9 cellular contexts compared by ENCODE assay signal in the genomic region with DNA sequence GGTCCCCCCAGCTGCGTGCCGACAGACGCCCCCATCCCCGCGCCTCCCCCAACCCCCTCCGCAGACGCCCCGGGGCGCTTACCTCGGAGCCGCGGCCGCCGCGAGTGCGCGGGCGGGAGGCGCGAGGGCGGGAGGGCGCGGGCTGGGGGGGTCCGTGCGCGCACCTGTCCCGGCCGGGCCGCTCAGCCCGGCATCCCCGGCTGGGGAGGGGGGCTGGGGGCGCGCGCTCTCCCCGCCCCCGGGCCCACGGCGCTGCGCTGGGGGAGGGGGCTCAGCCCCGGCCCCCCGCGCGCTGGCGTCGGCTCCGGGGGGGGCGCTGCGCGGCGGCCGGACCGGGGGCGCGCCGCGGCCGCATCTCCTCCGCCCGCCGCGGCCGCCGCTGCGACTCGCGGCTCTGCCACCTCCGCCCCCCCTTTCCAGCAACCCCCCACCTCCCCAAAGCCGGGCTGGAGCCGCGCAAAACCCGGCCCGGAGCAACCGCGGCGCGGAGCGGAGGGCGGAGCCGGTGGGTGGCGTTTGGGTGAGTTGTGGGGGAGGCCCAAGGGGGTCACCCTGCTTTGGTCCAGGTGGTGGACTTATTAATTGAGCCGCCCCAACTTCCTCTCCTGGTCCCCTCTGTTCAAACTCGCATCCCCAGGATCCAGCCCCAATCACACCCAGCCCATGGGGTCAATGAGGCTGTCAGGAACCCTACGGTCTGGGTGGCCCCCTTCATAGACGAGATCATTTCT. TPM values are rescaled to one million over a fixed set of nuclear protein-coding genes. Genes with fewer than 3 reads are reported as not detected.
DNase-seq lines count a peak whose midpoint lies in the region; ATAC-seq and TF ChIP-seq lines count a peak whose summit lies in the region.
"Had no signal": no experiment of that assay in that cellular context is flagged by ENCODE, and none has a peak within 500 bp of the region (broad histone marks: within the 10 kb centered on the region; RNA-seq: fewer than 3 reads in every experiment).

No MANE protein-coding gene starts in this region.

- no peak overlapping the region for H3K4me3 Mint-ChIP-seq in activated CD8-positive, alpha-beta T cell treated with anti-CD3 and anti-CD28 coated beads for 36 hours
- H3K4me3 Mint-ChIP-seq in activated CD8-positive, alpha-beta T cell treated with anti-CD3 and anti-CD28 coated beads, Interleukin-2, amount 10 ng/mL, durations not matched to agents 7 days and 5 days = no peak overlapping the region
- H3K4me3 Mint-ChIP-seq in stimulated activated naive B cell treated with anti-CD40 and anti-IgM and Interleukin-4, amounts not matched to agents 10 μg/mL and 1 μg/mL and 100 μg/mL, for 72 hours = peak overlapping the region; percentile 15 to 54

- no peak overlapping the region for H3K4me3 ChIP-seq in PC-9

- H3K27ac Mint-ChIP-seq in activated CD8-positive, alpha-beta T cell treated with anti-CD3 and anti-CD28 coated beads for 36 hours = no peak overlapping the region
- H3K27ac Mint-ChIP-seq in activated CD8-positive, alpha-beta T cell treated with anti-CD3 and anti-CD28 coated beads, Interleukin-2, amount 10 ng/mL, durations not matched to agents 7 days and 5 days = no peak overlapping the region
- no peak overlapping the region for H3K27ac Mint-ChIP-seq in stimulated activated naive B cell treated with anti-CD40 and anti-IgM and Interleukin-4, amounts not matched to agents 10 μg/mL and 1 μg/mL and 100 μg/mL, for 72 hours

- H3K9me3 Mint-ChIP-seq in activated CD8-positive, alpha-beta T cell treated with anti-CD3 and anti-CD28 coated beads for 36 hours = no peaks in the 10 kb centered on the region
- no peaks in the 10 kb centered on the region for H3K9me3 Mint-ChIP-seq in activated CD8-positive, alpha-beta T cell treated with anti-CD3 and anti-CD28 coated beads, Interleukin-2, amount 10 ng/mL, durations not matched to agents 7 days and 5 days (ENCODE audit: insufficient read depth)
- H3K9me3 Mint-ChIP-seq in stimulated activated naive B cell treated with anti-CD40 and anti-IgM and Interleukin-4, amounts not matched to agents 10 μg/mL and 1 μg/mL and 100 μg/mL, for 72 hours = no peaks in the 10 kb centered on the region

- CTCF ChIA-PET in activated CD8-positive, alpha-beta T cell treated with anti-CD3 and anti-CD28 coated beads for 36 hours (lab: Charles Lee) = no interaction called here
- CTCF ChIA-PET in activated CD8-positive, alpha-beta T cell treated with anti-CD3 and anti-CD28 coated beads, Interleukin-2, amount 10 ng/mL, durations not matched to agents 7 days and 5 days (lab: Charles Lee) = no interaction called here
- CTCF ChIA-PET in PC-9 (lab: Charles Lee) = interaction anchor here (0.7 kb wide), 1 partner anchor 55 kb away, joined by 5 read pairs; no protein-coding TSS in a partner anchor

- H3K36me3 ChIP-seq in PC-9 (ENCODE audit: low read depth) = no peaks in the 10 kb centered on the region
- H3K36me3 ChIP-seq: pancreas had no signal

- BruUV-seq in PC-9 (replicated peaks; lab: Mats Ljungman, UMichigan) = no TSS peak

- H3F3A ChIP-seq in PC-9 (ENCODE audit: insufficient read depth, low read depth) = peaks cover 10% of the 10 kb centered on the region; the same call in 1 of the 2 replicates

- H3K27me3 Mint-ChIP-seq in activated CD8-positive, alpha-beta T cell treated with anti-CD3 and anti-CD28 coated beads for 36 hours = peaks cover 52% of the 10 kb centered on the region
- H3K27me3 Mint-ChIP-seq in activated CD8-positive, alpha-beta T cell treated with anti-CD3 and anti-CD28 coated beads, Interleukin-2, amount 10 ng/mL, durations not matched to agents 7 days and 5 days (ENCODE audit: low read depth) = peaks cover 43% of the 10 kb centered on the region
- H3K27me3 Mint-ChIP-seq in stimulated activated naive B cell treated with anti-CD40 and anti-IgM and Interleukin-4, amounts not matched to agents 10 μg/mL and 1 μg/mL and 100 μg/mL, for 72 hours = peaks cover 52 to 77% of the 10 kb centered on the region in 2 donors

- H3K9me3 ChIP-seq in PC-9 (ENCODE audit: insufficient read depth, low read depth) = no peaks in the 10 kb centered on the region
- H3K9me3 ChIP-seq: pancreas had no signal

- POLR2A ChIA-PET in activated CD8-positive, alpha-beta T cell treated with anti-CD3 and anti-CD28 coated beads for 36 hours (lab: Charles Lee) = no interaction called here
- POLR2A ChIA-PET in activated CD8-positive, alpha-beta T cell treated with anti-CD3 and anti-CD28 coated beads, Interleukin-2, amount 10 ng/mL, durations not matched to agents 7 days and 5 days (lab: Charles Lee) = no interaction called here
- POLR2A ChIA-PET in PC-9 (lab: Charles Lee; ENCODE audit: unreplicated experiment) = no interaction called here

- intact Hi-C loops in activated CD8-positive, alpha-beta T cell treated with anti-CD3 and anti-CD28 coated beads for 36 hours (cut with micrococcal nuclease) = no loop called here
- intact Hi-C loops in PC-9 (cut with micrococcal nuclease; ENCODE audit: unreplicated experiment) = no loop called here

- H3K4me1 Mint-ChIP-seq in activated CD8-positive, alpha-beta T cell treated with anti-CD3 and anti-CD28 coated beads for 36 hours (ENCODE audit: low read depth) = peaks cover 9% of the 10 kb centered on the region
- peaks cover 6% of the 10 kb centered on the region for H3K4me1 Mint-ChIP-seq in activated CD8-positive, alpha-beta T cell treated with anti-CD3 and anti-CD28 coated beads, Interleukin-2, amount 10 ng/mL, durations not matched to agents 7 days and 5 days (ENCODE audit: low read depth)
- peaks cover 8 to 9% of the 10 kb centered on the region in 2 donors for H3K4me1 Mint-ChIP-seq in stimulated activated naive B cell treated with anti-CD40 and anti-IgM and Interleukin-4, amounts not matched to agents 10 μg/mL and 1 μg/mL and 100 μg/mL, for 72 hours

- no peaks in the 10 kb centered on the region for H3K79me2 ChIP-seq in PC-9 (ENCODE audit: low read depth)

- no peak overlapping the region for H3K27ac ChIP-seq in PC-9
- H3K27ac ChIP-seq: pancreas had no signal

- H4K20me1 ChIP-seq in PC-9 (ENCODE audit: insufficient read depth) = no peaks in the 10 kb centered on the region

- H3K9me2 ChIP-seq in PC-9 (ENCODE audit: insufficient read depth) = no peaks in the 10 kb centered on the region

- H3K4me1 ChIP-seq in PC-9 (replicated peaks; ENCODE audit: insufficient read depth) = no peaks in the 10 kb centered on the region

- no peak overlapping the region for H2AFZ ChIP-seq in PC-9

- ATAC-seq in activated CD8-positive, alpha-beta T cell treated with anti-CD3 and anti-CD28 coated beads for 36 hours = peak; percentile 53
- ATAC-seq in activated CD8-positive, alpha-beta T cell treated with anti-CD3 and anti-CD28 coated beads, Interleukin-2, amount 10 ng/mL, durations not matched to agents 7 days and 5 days = no peak
- no peak for ATAC-seq in stimulated activated naive B cell treated with anti-CD40 and anti-IgM and Interleukin-4, amounts not matched to agents 10 μg/mL and 1 μg/mL and 100 μg/mL, for 72 hours (replicated peaks)
- ATAC-seq in HG03442 (IDR thresholded peaks at IDR 0.05; ENCODE audit: unreplicated experiment) = no peak
- ATAC-seq in HG02938 (IDR thresholded peaks at IDR 0.05; ENCODE audit: unreplicated experiment) = no peak

- peak overlapping the region; percentile 51; the same call in 1 of the 2 replicates for H3K4me2 ChIP-seq in PC-9

- peak; percentile 30 for DNase-seq in activated CD8-positive, alpha-beta T cell treated with anti-CD3 and anti-CD28 coated beads for 36 hours
- DNase-seq in activated CD8-positive, alpha-beta T cell treated with anti-CD3 and anti-CD28 coated beads, Interleukin-2, amount 10 ng/mL, durations not matched to agents 7 days and 5 days = no peak
- no peak for DNase-seq in PC-9
- DNase-seq in glomerular visceral epithelial cell (ENCODE audit: extremely low spot score) = peak; percentile 64
- no peak for DNase-seq in stimulated activated naive B cell treated with anti-CD40 and anti-IgM and Interleukin-4, amounts not matched to agents 10 μg/mL and 1 μg/mL and 100 μg/mL, for 72 hours
- DNase-seq in GM19238 (ENCODE audit: insufficient read length, low spot score) = no peak
- DNase-seq: pancreas had no signal

- no peak for TF ChIP-seq CTCF in activated CD8-positive, alpha-beta T cell treated with anti-CD3 and anti-CD28 coated beads for 36 hours (IDR thresholded peaks at IDR 0.05)
- TF ChIP-seq CTCF in PC-9 (conservative IDR thresholded peaks at IDR 0.05) = no peak

- H3K27me3 ChIP-seq in PC-9 (ENCODE audit: insufficient read depth, low read depth) = peaks cover 18% of the 10 kb centered on the region

- H3K36me3 Mint-ChIP-seq in activated CD8-positive, alpha-beta T cell treated with anti-CD3 and anti-CD28 coated beads for 36 hours (ENCODE audit: low read depth) = no peaks in the 10 kb centered on the region
- no peaks in the 10 kb centered on the region for H3K36me3 Mint-ChIP-seq in activated CD8-positive, alpha-beta T cell treated with anti-CD3 and anti-CD28 coated beads, Interleukin-2, amount 10 ng/mL, durations not matched to agents 7 days and 5 days (ENCODE audit: low read depth)
- H3K36me3 Mint-ChIP-seq in stimulated activated naive B cell treated with anti-CD40 and anti-IgM and Interleukin-4, amounts not matched to agents 10 μg/mL and 1 μg/mL and 100 μg/mL, for 72 hours = peaks cover 0 to 4% of the 10 kb centered on the region in 2 donors

RNA-seq across cellular contexts. Expression of gene SEMA6B, which starts 22.1 kb away (rescaled TPM):
- not detected for total RNA-seq in activated CD8-positive, alpha-beta T cell treated with anti-CD3 and anti-CD28 coated beads for 36 hours
- total RNA-seq in activated CD8-positive, alpha-beta T cell treated with anti-CD3 and anti-CD28 coated beads, Interleukin-2, amount 10 ng/mL, durations not matched to agents 7 days and 5 days = not detected
- 3.3 and 5.0 TPM in 2 replicates for total RNA-seq in PC-9 (2021)

RNA-seq across cellular contexts. Expression of gene LRG1, which starts 41.7 kb away (rescaled TPM):
- under 1 TPM in 1 of 2 experiments, not detected in 1; 0.09 TPM for total RNA-seq in activated CD8-positive, alpha-beta T cell treated with anti-CD3 and anti-CD28 coated beads for 36 hours
- not detected for total RNA-seq in activated CD8-positive, alpha-beta T cell treated with anti-CD3 and anti-CD28 coated beads, Interleukin-2, amount 10 ng/mL, durations not matched to agents 7 days and 5 days
- 22.0 and 25.6 TPM in 2 replicates for total RNA-seq in PC-9 (2021)

RNA-seq across cellular contexts. Expression of gene PLIN5, which starts 46.5 kb away (rescaled TPM):
- total RNA-seq in activated CD8-positive, alpha-beta T cell treated with anti-CD3 and anti-CD28 coated beads for 36 hours = under 1 TPM in 1 of 2 experiments, not detected in 1; 0.27 TPM
- total RNA-seq in activated CD8-positive, alpha-beta T cell treated with anti-CD3 and anti-CD28 coated beads, Interleukin-2, amount 10 ng/mL, durations not matched to agents 7 days and 5 days = not detected
- total RNA-seq in PC-9 (2021) = 4.3 and 4.4 TPM in 2 replicates

RNA-seq across cellular contexts. Expression of gene TNFAIP8L1, which starts 57.8 kb away (rescaled TPM):
- total RNA-seq in activated CD8-positive, alpha-beta T cell treated with anti-CD3 and anti-CD28 coated beads for 36 hours = 10 to 100 TPM; 13.5 to 13.7 TPM
- 10 to 100 TPM; 19.4 to 20.2 TPM for total RNA-seq in activated CD8-positive, alpha-beta T cell treated with anti-CD3 and anti-CD28 coated beads, Interleukin-2, amount 10 ng/mL, durations not matched to agents 7 days and 5 days
- total RNA-seq in PC-9 (2021) = 17.8 and 18.6 TPM in 2 replicates

Comparison
In these comparisons a context has a peak if more than half of its experiments do, and no peak if none do; other contexts are left out.
1. DNase-seq: peak in activated CD8-positive, alpha-beta T cell treated with anti-CD3 and anti-CD28 coated beads for 36 hours (single experiment) and glomerular visceral epithelial cell (single experiment); none in activated CD8-positive, alpha-beta T cell treated with anti-CD3 and anti-CD28 coated beads, Interleukin-2, amount 10 ng/mL, durations not matched to agents 7 days and 5 days (single experiment), PC-9 (0 of 2), stimulated activated naive B cell treated with anti-CD40 and anti-IgM and Interleukin-4, amounts not matched to agents 10 μg/mL and 1 μg/mL and 100 μg/mL, for 72 hours (single experiment) and GM19238 (single experiment).
2. H3K4me3 Mint-ChIP-seq: peak in stimulated activated naive B cell treated with anti-CD40 and anti-IgM and Interleukin-4, amounts not matched to agents 10 μg/mL and 1 μg/mL and 100 μg/mL, for 72 hours (2 of 2); none in activated CD8-positive, alpha-beta T cell treated with anti-CD3 and anti-CD28 coated beads for 36 hours (single experiment) and activated CD8-positive, alpha-beta T cell treated with anti-CD3 and anti-CD28 coated beads, Interleukin-2, amount 10 ng/mL, durations not matched to agents 7 days and 5 days (single experiment).
3. RNA of gene LRG1, which starts 41.7 kb away (total RNA-seq): 22.0 to 25.6 TPM in PC-9; 0.09 TPM in activated CD8-positive, alpha-beta T cell treated with anti-CD3 and anti-CD28 coated beads for 36 hours and not detected in activated CD8-positive, alpha-beta T cell treated with anti-CD3 and anti-CD28 coated beads, Interleukin-2, amount 10 ng/mL, durations not matched to agents 7 days and 5 days; every median in the first group is over 10 times any median in the second.